11 cellular contexts compared by ENCODE assay signal in the genomic region with DNA sequence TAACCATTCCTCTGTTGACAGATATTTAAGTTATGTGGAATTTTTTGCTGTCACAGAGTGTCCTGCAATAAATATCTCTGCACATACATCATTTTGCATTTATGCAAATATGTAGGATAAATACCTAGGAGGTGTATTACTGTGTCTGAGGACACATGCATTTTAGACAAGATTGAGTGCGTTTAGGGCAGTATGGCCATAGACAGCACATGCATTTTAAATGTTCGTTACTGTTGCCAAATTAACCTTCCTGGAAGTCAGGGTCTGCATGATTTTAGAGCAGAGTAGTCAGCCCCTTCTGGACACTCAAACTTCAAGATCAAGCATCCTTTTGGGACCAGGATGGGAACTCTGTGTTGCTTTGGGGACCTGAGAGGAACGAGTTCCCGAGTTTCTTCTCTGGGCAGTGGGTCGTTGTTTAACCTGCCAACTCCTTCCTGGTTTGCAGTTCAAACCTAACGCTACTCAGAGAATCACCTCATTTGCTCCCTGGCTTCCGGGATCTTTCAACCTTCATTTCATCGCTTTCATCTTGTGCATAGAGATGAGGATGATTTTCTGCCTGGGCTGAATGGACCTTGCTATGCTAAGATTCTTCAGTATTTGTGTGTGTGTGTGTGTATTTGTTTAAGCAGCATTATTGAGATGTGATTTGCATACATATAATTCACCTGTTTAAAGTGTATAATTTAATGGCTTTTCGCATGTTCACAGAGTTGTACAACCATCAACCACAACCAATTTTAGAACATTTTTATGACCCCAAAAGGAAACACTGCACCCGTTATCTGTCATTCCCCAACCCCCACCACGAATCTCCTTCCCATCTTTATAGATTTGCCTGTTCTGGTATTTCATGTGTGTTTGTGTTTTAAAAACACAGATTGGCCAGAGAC. TPM values are rescaled to one million over a fixed set of nuclear protein-coding genes. Genes with fewer than 3 reads are reported as not detected.
DNase-seq lines count a peak whose midpoint lies in the region; ATAC-seq lines count a peak whose summit lies in the region.
"Had no signal": no experiment of that assay in that cellular context is flagged by ENCODE, and none has a peak within 500 bp of the region (broad histone marks: within the 10 kb centered on the region; RNA-seq: fewer than 3 reads in every experiment).

No MANE protein-coding gene starts in this region.

- no peak overlapping the region for H3K27ac ChIP-seq in iPS-20b (ENCODE audit: low read length)

- peak overlapping the region; percentile 27; the same call in 1 of the 2 replicates for H3K9ac ChIP-seq in iPS-20b (ENCODE audit: low read depth, low read length)

- no peaks in the 10 kb centered on the region for H3K27me3 Mint-ChIP-seq in T-helper 17 cell

- H3K4me1 Mint-ChIP-seq in T-helper 17 cell, result peaks cover 10% of the 10 kb centered on the region

- ATAC-seq in GM21447 (IDR thresholded peaks at IDR 0.05; ENCODE audit: unreplicated experiment), result peak; percentile 58
- ATAC-seq in T-helper 17 cell, result peak; percentile 85
- ATAC-seq in HG02870 (IDR thresholded peaks at IDR 0.05; ENCODE audit: unreplicated experiment), result no peak
- ATAC-seq in GM18873 (IDR thresholded peaks at IDR 0.05; ENCODE audit: low FRiP score, unreplicated experiment), result no peak

- H3K4me1 ChIP-seq in iPS-20b (ENCODE audit: insufficient read depth, low read length), result peaks cover 7% of the 10 kb centered on the region; the same call in 1 of the 2 replicates

- H3K36me3 ChIP-seq in iPS-20b (ENCODE audit: insufficient read depth, low read depth, low read length), result no peaks in the 10 kb centered on the region

- DNase-seq in T-helper 17 cell (no peak), UCSD-AML1 (lab: John Stamatoyannopoulos, UW; ENCODE audit: unreplicated experiment) (no peak), ecto neural progenitor cell (ENCODE audit: low spot score) (no peak)
- DNase-seq: DMS 273 treated with DMSO at 0.1 percent for 48 hours, NCI-H446, occipital lobe had no signal

- peak overlapping the region; percentile 86 for H3K27ac Mint-ChIP-seq in T-helper 17 cell

- H3K4me3 Mint-ChIP-seq in T-helper 17 cell, result peak overlapping the region; percentile 36

- H3K27me3 ChIP-seq in iPS-20b (ENCODE audit: insufficient read depth, low read length), result no peaks in the 10 kb centered on the region

- H3K4me3 ChIP-seq in GM08714 (ENCODE audit: low read length), result peak overlapping the region; percentile 3; the same call in 1 of the 2 replicates
- H3K4me3 ChIP-seq in iPS-20b (ENCODE audit: low read length), result no peak overlapping the region

- H3K9me3 ChIP-seq in T-helper 17 cell (ENCODE audit: control insufficient read depth, low read length, poor library complexity, severe bottlenecking) (no peaks in the 10 kb centered on the region), iPS-20b (ENCODE audit: insufficient read depth, low read depth, low read length) (no peaks in the 10 kb centered on the region)

- no peaks in the 10 kb centered on the region for H3K36me3 Mint-ChIP-seq in T-helper 17 cell (ENCODE audit: low read depth)

RNA-seq across cellular contexts. Expression of gene BCAS4, which starts 9.8 kb away (rescaled TPM):
- total RNA-seq in T-helper 17 cell, result 1 to 10 TPM; 8.0 to 8.5 TPM

Comparison
In these comparisons a context has a peak if more than half of its experiments do, and no peak if none do; other contexts are left out.
1. ATAC-seq: peak in GM21447 (single experiment) and T-helper 17 cell (single experiment); none in HG02870 (single experiment) and GM18873 (single experiment).